8 cellular contexts compared by ENCODE assay signal in the genomic region with DNA sequence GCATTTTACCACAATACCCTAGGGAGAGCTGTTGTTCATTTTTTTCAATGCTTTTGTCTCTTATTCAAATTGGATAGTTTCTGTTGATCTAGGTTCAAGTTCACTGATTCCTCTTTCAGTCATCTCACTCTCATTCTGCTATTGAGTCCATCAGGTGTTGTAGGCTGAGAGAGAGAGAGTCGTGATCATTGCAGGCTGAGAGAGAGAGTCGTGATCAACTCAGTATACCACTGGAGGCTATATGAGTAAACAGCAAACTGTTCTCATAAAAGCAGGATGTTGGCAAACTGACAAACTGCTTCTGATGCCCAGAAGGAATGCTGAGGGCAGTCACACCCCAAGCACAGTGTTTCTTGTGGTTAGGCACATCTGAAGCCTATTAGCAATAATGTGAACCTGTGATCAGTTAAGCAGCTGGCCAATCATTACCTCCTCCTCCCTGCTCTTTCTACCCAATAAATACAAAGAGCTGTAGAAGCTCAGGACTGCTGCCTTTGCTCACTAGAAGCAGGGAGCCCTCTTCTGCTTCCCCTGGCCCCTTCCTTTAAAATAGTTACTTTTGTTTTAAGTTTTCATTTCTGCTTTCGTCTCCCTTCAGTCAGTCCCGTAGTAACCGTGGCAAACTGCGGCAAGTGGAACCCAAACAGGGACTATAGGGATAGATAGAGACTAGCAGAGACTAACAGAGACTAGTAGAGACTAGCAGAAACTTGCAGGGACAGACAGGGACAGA.
DNase-seq lines count a peak whose midpoint lies in the region; ATAC-seq and TF ChIP-seq lines count a peak whose summit lies in the region.

No MANE protein-coding gene starts in this region.

- peak overlapping the region; percentile 53 for H3K4me3 Mint-ChIP-seq in activated naive CD8-positive, alpha-beta T cell treated with anti-CD3 and anti-CD28 coated beads, Interleukin-2, amount 10 ng/mL, durations not matched to agents 7 days and 5 days
- H3K4me3 Mint-ChIP-seq in activated naive CD8-positive, alpha-beta T cell treated with anti-CD3 and anti-CD28 coated beads, Interleukin-2, amount 50 U/mL, for 24 hours = no peak overlapping the region

- CTCF ChIA-PET in PC-9 (lab: Charles Lee) = no interaction called here

- H3K4me3 ChIP-seq in PC-9 (no peak overlapping the region), HAP-1 (no peak overlapping the region), mucosa of descending colon (no peak overlapping the region)

- BruUV-seq in PC-9 (replicated peaks; lab: Mats Ljungman, UMichigan) = no TSS peak

- no peaks in the 10 kb centered on the region for H4K20me1 ChIP-seq in PC-9 (ENCODE audit: insufficient read depth)

- DNase-seq in activated naive CD8-positive, alpha-beta T cell treated with anti-CD3 and anti-CD28 coated beads, Interleukin-2, amount 10 ng/mL, durations not matched to agents 7 days and 5 days = no peak
- no peak for DNase-seq in activated naive CD8-positive, alpha-beta T cell treated with anti-CD3 and anti-CD28 coated beads, Interleukin-2, amount 50 U/mL, for 24 hours
- DNase-seq in PC-9 (peak; percentile 60 to 82), HAP-1 (ENCODE audit: low spot score in 2 of 2) (no peak), mucosa of descending colon (no peak), cerebellar cortex (ENCODE audit: low spot score) (no peak)

- no peaks in the 10 kb centered on the region for H3K9me2 ChIP-seq in PC-9 (ENCODE audit: insufficient read depth)

- H3K36me3 Mint-ChIP-seq in activated naive CD8-positive, alpha-beta T cell treated with anti-CD3 and anti-CD28 coated beads, Interleukin-2, amount 10 ng/mL, durations not matched to agents 7 days and 5 days = no peaks in the 10 kb centered on the region
- no peaks in the 10 kb centered on the region for H3K36me3 Mint-ChIP-seq in activated naive CD8-positive, alpha-beta T cell treated with anti-CD3 and anti-CD28 coated beads, Interleukin-2, amount 50 U/mL, for 24 hours (ENCODE audit: low read depth)

- no peaks in the 10 kb centered on the region for H3K4me1 Mint-ChIP-seq in activated naive CD8-positive, alpha-beta T cell treated with anti-CD3 and anti-CD28 coated beads, Interleukin-2, amount 10 ng/mL, durations not matched to agents 7 days and 5 days
- H3K4me1 Mint-ChIP-seq in activated naive CD8-positive, alpha-beta T cell treated with anti-CD3 and anti-CD28 coated beads, Interleukin-2, amount 50 U/mL, for 24 hours = no peaks in the 10 kb centered on the region

- no peak overlapping the region for H3K4me2 ChIP-seq in PC-9

- no peak overlapping the region for H2AFZ ChIP-seq in PC-9

- H3K36me3 ChIP-seq in PC-9 (ENCODE audit: low read depth) (no peaks in the 10 kb centered on the region), HAP-1 (replicated peaks) (no peaks in the 10 kb centered on the region), mucosa of descending colon (ENCODE audit: low read depth) (no peaks in the 10 kb centered on the region)

- in situ Hi-C loops in HAP-1 (cut with MboI; ENCODE audit: low sequenced_read_pairs) = no loop called here

- no peak overlapping the region for H3K27ac Mint-ChIP-seq in activated naive CD8-positive, alpha-beta T cell treated with anti-CD3 and anti-CD28 coated beads, Interleukin-2, amount 10 ng/mL, durations not matched to agents 7 days and 5 days
- H3K27ac Mint-ChIP-seq in activated naive CD8-positive, alpha-beta T cell treated with anti-CD3 and anti-CD28 coated beads, Interleukin-2, amount 50 U/mL, for 24 hours = no peak overlapping the region

- no peaks in the 10 kb centered on the region for H3K27me3 ChIP-seq in PC-9 (ENCODE audit: insufficient read depth, low read depth)
- H3K27me3 ChIP-seq in HAP-1 (ENCODE audit: low read depth) = no peaks in the 10 kb centered on the region

- 0 out of 2 replicates have a peak, but pooled peaks cover 4% of the 10 kb centered on the region for H3K79me2 ChIP-seq in PC-9 (ENCODE audit: low read depth)

- no peaks in the 10 kb centered on the region for H3K9me3 Mint-ChIP-seq in activated naive CD8-positive, alpha-beta T cell treated with anti-CD3 and anti-CD28 coated beads, Interleukin-2, amount 10 ng/mL, durations not matched to agents 7 days and 5 days
- H3K9me3 Mint-ChIP-seq in activated naive CD8-positive, alpha-beta T cell treated with anti-CD3 and anti-CD28 coated beads, Interleukin-2, amount 50 U/mL, for 24 hours = no peaks in the 10 kb centered on the region

- no peak for ATAC-seq in activated naive CD8-positive, alpha-beta T cell treated with anti-CD3 and anti-CD28 coated beads, Interleukin-2, amount 10 ng/mL, durations not matched to agents 7 days and 5 days (ENCODE audit: low read depth)
- ATAC-seq in activated naive CD8-positive, alpha-beta T cell treated with anti-CD3 and anti-CD28 coated beads, Interleukin-2, amount 50 U/mL, for 24 hours = no peak
- ATAC-seq in HG03060 (IDR thresholded peaks at IDR 0.05; ENCODE audit: low read depth, unreplicated experiment) (peak; percentile 90), HG02678 (IDR thresholded peaks at IDR 0.05; ENCODE audit: unreplicated experiment) (no peak), mucosa of descending colon (no peak)

- no peak overlapping the region for H3K27ac ChIP-seq in PC-9

- POLR2A ChIA-PET in activated naive CD8-positive, alpha-beta T cell treated with anti-CD3 and anti-CD28 coated beads, Interleukin-2, amount 10 ng/mL, durations not matched to agents 7 days and 5 days (lab: Charles Lee) = no interaction called here
- POLR2A ChIA-PET in PC-9 (lab: Charles Lee; ENCODE audit: unreplicated experiment) = interaction anchor here (0.8 kb wide), 1 partner anchor 348 kb away, joined by 24 read pairs; no protein-coding TSS in a partner anchor

- intact Hi-C loops in PC-9 (cut with micrococcal nuclease; ENCODE audit: unreplicated experiment) (no loop called here), mucosa of descending colon (cut with DNase I, micrococcal nuclease) (no loop called here)

- TF ChIP-seq CTCF in PC-9 (conservative IDR thresholded peaks at IDR 0.05) (no peak), mucosa of descending colon (IDR thresholded peaks at IDR 0.05) (no peak)

- peaks cover 11% of the 10 kb centered on the region; the same call in 1 of the 2 replicates for H3K4me1 ChIP-seq in PC-9 (replicated peaks; ENCODE audit: insufficient read depth)
- H3K4me1 ChIP-seq in HAP-1 = no peaks in the 10 kb centered on the region; the same call in 1 of the 2 replicates
- no peaks in the 10 kb centered on the region for H3K4me1 ChIP-seq in mucosa of descending colon (ENCODE audit: low read depth)

- no peaks in the 10 kb centered on the region for H3K27me3 Mint-ChIP-seq in activated naive CD8-positive, alpha-beta T cell treated with anti-CD3 and anti-CD28 coated beads, Interleukin-2, amount 10 ng/mL, durations not matched to agents 7 days and 5 days
- H3K27me3 Mint-ChIP-seq in activated naive CD8-positive, alpha-beta T cell treated with anti-CD3 and anti-CD28 coated beads, Interleukin-2, amount 50 U/mL, for 24 hours = no peaks in the 10 kb centered on the region

- H3K9me3 ChIP-seq in PC-9 (ENCODE audit: insufficient read depth, low read depth) (no peaks in the 10 kb centered on the region; the same call in 1 of the 2 replicates), HAP-1 (no peaks in the 10 kb centered on the region), mucosa of descending colon (no peaks in the 10 kb centered on the region)

- no peaks in the 10 kb centered on the region for H3F3A ChIP-seq in PC-9 (ENCODE audit: insufficient read depth, low read depth)

Comparison
In these comparisons a context has a peak if more than half of its experiments do, and no peak if none do; other contexts are left out.
1. DNase-seq: peak in PC-9 (2 of 2); none in activated naive CD8-positive, alpha-beta T cell treated with anti-CD3 and anti-CD28 coated beads, Interleukin-2, amount 10 ng/mL, durations not matched to agents 7 days and 5 days (single experiment), activated naive CD8-positive, alpha-beta T cell treated with anti-CD3 and anti-CD28 coated beads, Interleukin-2, amount 50 U/mL, for 24 hours (single experiment), HAP-1 (0 of 2), mucosa of descending colon (0 of 3) and cerebellar cortex (single experiment).